Comparison of ENCODE assay signal across 14 cellular contexts in genomic region chr12:501722-502447, GRCh38. TPM values are rescaled to one million over a fixed set of nuclear protein-coding genes. Genes with fewer than 3 reads are reported as not detected.
DNase-seq lines count a peak whose midpoint lies in the region; ATAC-seq and TF ChIP-seq lines count a peak whose summit lies in the region.
"Had no signal": no experiment of that assay in that cellular context is flagged by ENCODE, and none has a peak within 500 bp of the region (broad histone marks: within the 10 kb centered on the region; RNA-seq: fewer than 3 reads in every experiment).

No MANE protein-coding gene starts in this region.

- no peaks in the 10 kb centered on the region for H3K36me3 ChIP-seq in right atrium auricular region
- H3K36me3 ChIP-seq: tibial nerve had no signal

- ATAC-seq in stimulated activated memory B cell treated with anti-CD40 and anti-IgM and Interleukin-4, amounts not matched to agents 10 μg/mL and 1 μg/mL and 100 μg/mL, for 72 hours: peak; percentile 6
- no peak for ATAC-seq in GM21737 (IDR thresholded peaks at IDR 0.05; ENCODE audit: unreplicated experiment)
- ATAC-seq in GM19467 (IDR thresholded peaks at IDR 0.05; ENCODE audit: unreplicated experiment): no peak

- H3K9me3 ChIP-seq in right atrium auricular region: no peaks in the 10 kb centered on the region
- H3K9me3 ChIP-seq: A549, tibial nerve had no signal

- TF ChIP-seq CTCF in right atrium auricular region (IDR thresholded peaks at IDR 0.05): no peak

- H3K27ac ChIP-seq in right atrium auricular region: peak overlapping the region; percentile 70 to 71
- H3K27ac ChIP-seq: A549, coronary artery had no signal

- H3K27ac Mint-ChIP-seq in stimulated activated memory B cell treated with anti-CD40 and anti-IgM and Interleukin-4, amounts not matched to agents 10 μg/mL and 1 μg/mL and 100 μg/mL, for 72 hours: no peak overlapping the region

- no peaks in the 10 kb centered on the region for H3K36me3 Mint-ChIP-seq in stimulated activated memory B cell treated with anti-CD40 and anti-IgM and Interleukin-4, amounts not matched to agents 10 μg/mL and 1 μg/mL and 100 μg/mL, for 72 hours

- H3K4me1 Mint-ChIP-seq in stimulated activated memory B cell treated with anti-CD40 and anti-IgM and Interleukin-4, amounts not matched to agents 10 μg/mL and 1 μg/mL and 100 μg/mL, for 72 hours: no peaks in the 10 kb centered on the region

- no peaks in the 10 kb centered on the region for H3K27me3 ChIP-seq in right atrium auricular region
- H3K27me3 ChIP-seq: tibial nerve had no signal

- peaks cover 0 to 31% of the 10 kb centered on the region in 2 donors for H3K4me1 ChIP-seq in right atrium auricular region
- H3K4me1 ChIP-seq: A549 had no signal

- H3K27me3 Mint-ChIP-seq in stimulated activated memory B cell treated with anti-CD40 and anti-IgM and Interleukin-4, amounts not matched to agents 10 μg/mL and 1 μg/mL and 100 μg/mL, for 72 hours: peaks cover 30% of the 10 kb centered on the region

- H3K9me3 Mint-ChIP-seq in stimulated activated memory B cell treated with anti-CD40 and anti-IgM and Interleukin-4, amounts not matched to agents 10 μg/mL and 1 μg/mL and 100 μg/mL, for 72 hours: no peaks in the 10 kb centered on the region

- DNase-seq in NCI-H2171 treated with DMSO at 0.1 percent for 48 hours (lab: John Stamatoyannopoulos, UW) (peak; percentile 41), NCI-H2171 (lab: John Stamatoyannopoulos, UW) (no peak), NCI-H345 (lab: John Stamatoyannopoulos, UW) (peak; percentile 51), right atrium auricular region (ENCODE audit: low spot score) (no peak), KG1 (lab: John Stamatoyannopoulos, UW) (no peak)
- DNase-seq: IMR-90; NCI-H526; stimulated activated CD4-positive, alpha-beta T cell treated with anti-CD3 and anti-CD28 coated beads, Interleukin-4, amount 100 ng/mL, for 24 hours had no signal

- no peak overlapping the region for H3K4me3 Mint-ChIP-seq in stimulated activated memory B cell treated with anti-CD40 and anti-IgM and Interleukin-4, amounts not matched to agents 10 μg/mL and 1 μg/mL and 100 μg/mL, for 72 hours

- H3K4me3 ChIP-seq in right atrium auricular region: no peak overlapping the region
- H3K4me3 ChIP-seq: A549, coronary artery, tibial nerve had no signal

RNA-seq across cellular contexts. Expression of gene B4GALNT3, which starts 42.1 kb away (rescaled TPM):
- total RNA-seq in right atrium auricular region: 10 to 100 TPM; 19.3 to 29.0 TPM
- total RNA-seq: IMR-90 had no signal

Comparison
In these comparisons a context has a peak if more than half of its experiments do, and no peak if none do; other contexts are left out.
1. DNase-seq: peak in NCI-H2171 treated with DMSO at 0.1 percent for 48 hours (single experiment) and NCI-H345 (single experiment); none in NCI-H2171 (single experiment), right atrium auricular region (single experiment) and KG1 (single experiment).